Comparison of ENCODE assay signal across 25 cellular contexts in the genomic region with DNA sequence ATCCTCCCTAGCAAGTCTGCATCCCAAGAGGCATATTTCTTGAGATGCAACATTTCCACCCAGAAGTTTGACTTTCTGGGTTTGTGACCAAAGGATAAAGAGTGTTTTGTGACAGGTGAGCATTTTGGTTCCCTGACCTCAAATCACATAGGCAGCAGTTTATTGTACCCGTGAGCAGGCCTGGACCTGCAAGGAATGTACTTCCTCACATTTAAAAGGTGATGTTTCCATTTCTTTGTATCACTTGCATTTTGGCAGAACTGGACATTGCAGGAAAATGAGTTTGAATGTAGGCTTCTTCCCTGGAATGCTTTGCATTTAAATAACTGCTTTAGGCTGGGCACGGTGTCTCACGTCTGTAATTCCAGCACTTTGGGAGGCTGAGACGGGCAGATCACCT.
"Had no signal": no experiment of that assay in that cellular context is flagged by ENCODE, and none has a peak within 500 bp of the region (broad histone marks: within the 10 kb centered on the region; RNA-seq: fewer than 3 reads in every experiment).

No MANE protein-coding gene starts in this region.

- H3K36me3 ChIP-seq: left lung, lower lobe of right lung, pancreas, right atrium auricular region, right lobe of liver, stomach, thyroid gland, transverse colon, upper lobe of left lung, vagina had no signal

- FAIRE-seq: kidney, pancreas had no signal

- H3K9me3 ChIP-seq: left lung, lower lobe of right lung, pancreas, psoas muscle, right atrium auricular region, right lobe of liver, stomach, testis, thyroid gland, transverse colon, upper lobe of left lung, vagina had no signal

- H3K27ac ChIP-seq: left lung, lower lobe of right lung, pancreas, psoas muscle, right atrium auricular region, right lobe of liver, skin epidermis, stomach, testis, thyroid gland, transverse colon, upper lobe of left lung, vagina had no signal

- H3K27me3 ChIP-seq: left lung, pancreas, right atrium auricular region, right lobe of liver, stomach, testis, thyroid gland, transverse colon, upper lobe of left lung, vagina had no signal

- H3K4me3 ChIP-seq: left lung, lower lobe of right lung, pancreas, psoas muscle, right atrium auricular region, right lobe of liver, skin epidermis, stomach, testis, thyroid gland, transverse colon, upper lobe of left lung, vagina had no signal

- ATAC-seq: left colon; left lung; lower lobe of right lung; naive thymus-derived CD8-positive, alpha-beta T cell; pancreas; psoas muscle; right lobe of liver; stimulated activated naive B cell treated with anti-CD40 and anti-IgM and Interleukin-4, amounts not matched to agents 10 μg/mL and 1 μg/mL and 100 μg/mL, for 72 hours; stimulated activated naive CD8-positive, alpha-beta T cell treated with anti-CD3 and anti-CD28 coated beads, Interleukin-15, Interleukin-2, amounts not matched to agents 100 U/mL and 50 U/mL, for 24 hours had no signal

- H3K4me1 ChIP-seq: left lung, lower lobe of right lung, pancreas, right atrium auricular region, right lobe of liver, stomach, testis, thyroid gland, transverse colon, upper lobe of left lung, vagina had no signal

- DNase-seq: hippocampal formation; kidney; left colon; left lung; lower lobe of right lung; midbrain; naive thymus-derived CD8-positive, alpha-beta T cell; nucleus accumbens; pancreas; psoas muscle; right lobe of liver; stimulated activated CD4-positive, alpha-beta T cell treated with anti-CD3 and anti-CD28 coated beads, Interleukin-12 subunit alpha, Interleukin-12 subunit beta, amount 100 ng/mL, for 4 hours; stimulated activated CD4-positive, alpha-beta T cell treated with anti-CD3 and anti-CD28 coated beads, Interleukin-15, amount 100 ng/mL, for 24 hours; stimulated activated CD4-positive, alpha-beta T cell treated with anti-CD3 and anti-CD28 coated beads, Interleukin-2, amount 100 ng/mL, for 24 hours; stimulated activated CD4-positive, alpha-beta T cell treated with anti-CD3 and anti-CD28 coated beads, Interleukin-4, amount 100 ng/mL, for 1 hour; stimulated activated naive B cell treated with anti-CD40 and anti-IgM and Interleukin-4, amounts not matched to agents 10 μg/mL and 1 μg/mL and 100 μg/mL, for 72 hours; stimulated activated naive CD8-positive, alpha-beta T cell treated with anti-CD3 and anti-CD28 coated beads, Interleukin-15, Interleukin-2, amounts not matched to agents 100 U/mL and 50 U/mL, for 24 hours; stomach; testis; thyroid gland; transverse colon; upper lobe of left lung had no signal
